In the genomic region with DNA sequence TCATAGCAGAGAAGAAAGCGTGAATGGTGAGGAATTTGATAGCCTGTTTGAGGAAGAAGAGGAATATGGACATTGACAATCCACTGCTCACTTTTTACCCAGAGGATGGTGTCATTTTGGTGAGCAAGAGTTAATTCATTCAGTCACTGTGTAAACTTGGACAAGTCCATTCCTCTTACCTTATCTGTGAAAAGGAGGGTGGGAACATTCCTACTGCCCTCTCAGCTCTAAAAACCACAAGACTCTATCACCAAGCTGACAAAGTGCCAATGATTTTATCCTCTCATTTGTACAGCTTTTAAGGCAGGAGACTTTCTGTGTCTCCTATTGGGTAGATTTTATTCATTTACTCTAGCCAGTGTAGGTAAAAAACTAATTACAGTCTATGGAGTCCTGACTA, we compare ENCODE assay signal across 18 cellular contexts.
A peak's percentile ranks its signal among the peaks of the same experiment; 100 is the strongest.
DNase-seq lines count a peak whose midpoint lies in the region; ATAC-seq and TF ChIP-seq lines count a peak whose summit lies in the region.
"Had no signal": no experiment of that assay in that cellular context is flagged by ENCODE, and none has a peak within 500 bp of the region (broad histone marks: within the 10 kb centered on the region; RNA-seq: fewer than 3 reads in every experiment).

No MANE protein-coding gene starts in this region.

- H3K27ac Mint-ChIP-seq in CD8-positive, alpha-beta memory T cell, result no peak overlapping the region
- H3K27ac Mint-ChIP-seq: activated CD4-positive, alpha-beta T cell treated with anti-CD3 and anti-CD28 coated beads, Interleukin-2, amount 10 ng/mL, durations not matched to agents 24 days and 14 days; activated T-cell treated with anti-CD3 and anti-CD28 coated beads, Interleukin-2, amount 50 U/mL, for 24 hours had no signal

- H2BK15ac ChIP-seq in mesenchymal stem cell (ENCODE audit: low read depth, poor library complexity, severe bottlenecking), result no peak overlapping the region

- no peaks in the 10 kb centered on the region for H3K4me1 ChIP-seq in mesenchymal stem cell (ENCODE audit: control insufficient read depth, insufficient read depth, low read depth, low read length)
- no peaks in the 10 kb centered on the region for H3K4me1 ChIP-seq in adrenal gland (replicated peaks in 1 of 2)
- H3K4me1 ChIP-seq in CD8-positive, alpha-beta memory T cell (ENCODE audit: insufficient read depth, low read length), result no peaks in the 10 kb centered on the region
- H3K4me1 ChIP-seq: BE2C had no signal

- H3K36me3 ChIP-seq in mesenchymal stem cell (ENCODE audit: control insufficient read depth in 1 of 2, insufficient read depth in 2 of 2, low read depth in 1 of 2, low read length in 2 of 2) (no peaks in the 10 kb centered on the region), adrenal gland (replicated peaks in 1 of 2) (no peaks in the 10 kb centered on the region)
- no peaks in the 10 kb centered on the region for H3K36me3 ChIP-seq in CD8-positive, alpha-beta memory T cell (ENCODE audit: insufficient read depth, low read length)
- H3K36me3 ChIP-seq: BE2C had no signal

- H3K9me3 ChIP-seq in mesenchymal stem cell (ENCODE audit: control insufficient read depth, low read length), result no peaks in the 10 kb centered on the region
- no peaks in the 10 kb centered on the region for H3K9me3 ChIP-seq in adrenal gland (replicated peaks in 1 of 3)
- H3K9me3 ChIP-seq in CD8-positive, alpha-beta memory T cell (ENCODE audit: low read length), result no peaks in the 10 kb centered on the region
- H3K9me3 ChIP-seq: BE2C had no signal

- no peak overlapping the region for H3K4me2 ChIP-seq in mesenchymal stem cell (ENCODE audit: low read length, poor library complexity, severe bottlenecking)

- peaks cover 0 to 12% of the 10 kb centered on the region in 2 donors for H3K27me3 Mint-ChIP-seq in CD8-positive, alpha-beta memory T cell
- H3K27me3 Mint-ChIP-seq: activated CD4-positive, alpha-beta T cell treated with anti-CD3 and anti-CD28 coated beads, Interleukin-2, amount 10 ng/mL, durations not matched to agents 24 days and 14 days had no signal

- intact Hi-C loops in adrenal gland (cut with DNase I), result no loop called here

- H2AFZ ChIP-seq in mesenchymal stem cell (ENCODE audit: low read depth, low read length), result no peak overlapping the region

- no peak overlapping the region for H2BK5ac ChIP-seq in mesenchymal stem cell (ENCODE audit: low read depth, low read length, poor library complexity, severe bottlenecking)

- no peak overlapping the region for H3K4me3 Mint-ChIP-seq in CD8-positive, alpha-beta memory T cell
- H3K4me3 Mint-ChIP-seq: activated CD4-positive, alpha-beta T cell treated with anti-CD3 and anti-CD28 coated beads, Interleukin-2, amount 10 ng/mL, durations not matched to agents 24 days and 14 days; activated T-cell treated with anti-CD3 and anti-CD28 coated beads, Interleukin-2, amount 50 U/mL, for 24 hours had no signal

- no peak overlapping the region for H3K18ac ChIP-seq in mesenchymal stem cell (ENCODE audit: low read depth in 1 of 2, low read length in 2 of 2)

- no peak overlapping the region for H3K23ac ChIP-seq in mesenchymal stem cell (ENCODE audit: low read length in 2 of 2)

- H2BK12ac ChIP-seq in mesenchymal stem cell (ENCODE audit: low read length in 2 of 2), result no peak overlapping the region

- no peak overlapping the region for H4K91ac ChIP-seq in mesenchymal stem cell (ENCODE audit: low read length)

- H3K4me3 ChIP-seq in epithelial cell of esophagus (ENCODE audit: low read length), result no peak overlapping the region
- no peak overlapping the region for H3K4me3 ChIP-seq in mesenchymal stem cell (ENCODE audit: insufficient read depth in 1 of 2, low read depth in 1 of 2, low read length in 2 of 2)
- no peak overlapping the region for H3K4me3 ChIP-seq in adrenal gland
- H3K4me3 ChIP-seq in CD8-positive, alpha-beta memory T cell (ENCODE audit: low read length), result no peak overlapping the region

- CTCF ChIA-PET in CD8-positive, alpha-beta memory T cell (lab: Charles Lee), result no interaction called here

- H3K27ac ChIP-seq in mesenchymal stem cell (ENCODE audit: low read length, poor library complexity, severe bottlenecking) (peak overlapping the region; percentile 47), adrenal gland (no peak overlapping the region)
- no peak overlapping the region for H3K27ac ChIP-seq in CD8-positive, alpha-beta memory T cell (ENCODE audit: low read depth, low read length)
- H3K27ac ChIP-seq: KMS-11 had no signal

- ATAC-seq in HG03280 (IDR thresholded peaks at IDR 0.05; ENCODE audit: unreplicated experiment) (no peak), left lobe of liver (no peak)

- H4K8ac ChIP-seq in mesenchymal stem cell (ENCODE audit: low read length), result no peak overlapping the region

- no peak overlapping the region for H3K4ac ChIP-seq in mesenchymal stem cell (ENCODE audit: low read depth in 1 of 2, low read length in 2 of 2)

- POLR2A ChIA-PET in CD8-positive, alpha-beta memory T cell (lab: Charles Lee), result no interaction called here

- H3K14ac ChIP-seq in mesenchymal stem cell (ENCODE audit: low read length in 2 of 2), result no peak overlapping the region

- no peaks in the 10 kb centered on the region for H3K4me1 Mint-ChIP-seq in CD8-positive, alpha-beta memory T cell
- H3K4me1 Mint-ChIP-seq: activated CD4-positive, alpha-beta T cell treated with anti-CD3 and anti-CD28 coated beads, Interleukin-2, amount 10 ng/mL, durations not matched to agents 24 days and 14 days had no signal

- H2AK5ac ChIP-seq in mesenchymal stem cell (ENCODE audit: low read length, severe bottlenecking), result no peak overlapping the region

- TF ChIP-seq CTCF in epithelial cell of esophagus (IDR thresholded peaks at IDR 0.05; ENCODE audit: insufficient read depth, low read depth, low read length, missing control alignments), result no peak
- TF ChIP-seq CTCF in adrenal gland (IDR thresholded peaks at IDR 0.05), result no peak

- H3K9me3 Mint-ChIP-seq in CD8-positive, alpha-beta memory T cell, result peaks cover 0 to 2% (median 0%) of the 10 kb centered on the region in 5 donors
- H3K9me3 Mint-ChIP-seq: activated CD4-positive, alpha-beta T cell treated with anti-CD3 and anti-CD28 coated beads, Interleukin-2, amount 10 ng/mL, durations not matched to agents 24 days and 14 days; activated T-cell treated with anti-CD3 and anti-CD28 coated beads, Interleukin-2, amount 50 U/mL, for 24 hours had no signal

- no peaks in the 10 kb centered on the region for H3K79me1 ChIP-seq in mesenchymal stem cell (replicated peaks; ENCODE audit: low read length, poor library complexity, severe bottlenecking)

- no peak for TF ChIP-seq POLR2A in adrenal gland (IDR thresholded peaks at IDR 0.05)

- H3K36me3 Mint-ChIP-seq in CD8-positive, alpha-beta memory T cell, result no peaks in the 10 kb centered on the region

- H3K27me3 ChIP-seq in mesenchymal stem cell (ENCODE audit: control insufficient read depth in 1 of 2, insufficient read depth in 1 of 2, low read length in 2 of 2) (peaks cover 0 to 23% of the 10 kb centered on the region in 2 experiments), adrenal gland (peaks cover 7% of the 10 kb centered on the region)
- no peaks in the 10 kb centered on the region for H3K27me3 ChIP-seq in CD8-positive, alpha-beta memory T cell (ENCODE audit: insufficient read depth, low read length, poor library complexity, severe bottlenecking)
- H3K27me3 ChIP-seq: BE2C had no signal

- no CpG with 5 or more reads among the region's 1 CpG for WGBS in mesenchymal stem cell
- 55 to 100% (median 86%) methylated on average over 1 of the region's 1 CpG for WGBS in adrenal gland, 4 donors

- H2BK120ac ChIP-seq in mesenchymal stem cell (ENCODE audit: low read depth, low read length), result no peak overlapping the region

- H3K9ac ChIP-seq in mesenchymal stem cell (ENCODE audit: low read length), result no peak overlapping the region
- H3K9ac ChIP-seq: KMS-11 had no signal

- DNase-seq in DMS79 treated with DMSO at 0.1 percent for 48 hours (lab: John Stamatoyannopoulos, UW), result peak; percentile 69
- DNase-seq in LHCN-M2 (ENCODE audit: low read depth), result peak; percentile 31
- peak; percentile 87 for DNase-seq in epithelial cell of esophagus (ENCODE audit: low read depth)
- DNase-seq in mesenchymal stem cell, result peak; percentile 45
- no peak for DNase-seq in left lobe of liver (ENCODE audit: low spot score)
- DNase-seq in adrenal gland, result no peak
- DNase-seq in CD8-positive, alpha-beta memory T cell, result no peak
- DNase-seq: activated CD4-positive, alpha-beta T cell treated with anti-CD3 and anti-CD28 coated beads, Interleukin-2, amount 10 ng/mL, durations not matched to agents 24 days and 14 days; activated T-cell treated with anti-CD3 and anti-CD28 coated beads, Interleukin-2, amount 50 U/mL, for 24 hours; amygdala; BE2C; islet precursor cell; NCI-H1694; NCI-H524 treated with DMSO at 0.1 percent for 48 hours; stimulated activated CD4-positive, alpha-beta T cell treated with anti-CD3 and anti-CD28 coated beads, Interleukin-15, amount 100 ng/mL, for 24 hours; T-helper 2 cell had no signal

Comparison
In these comparisons a context has a peak if more than half of its experiments do, and no peak if none do; other contexts are left out.
1. DNase-seq: peak in DMS79 treated with DMSO at 0.1 percent for 48 hours (single experiment), LHCN-M2 (single experiment), epithelial cell of esophagus (single experiment) and mesenchymal stem cell (single experiment); none in left lobe of liver (single experiment), adrenal gland (0 of 7) and CD8-positive, alpha-beta memory T cell (0 of 5).